ENCODE assay signal across 15 cellular contexts in genomic region chr5:82526540-82526939, GRCh38.
A peak's percentile ranks its signal among the peaks of the same experiment; 100 is the strongest.
DNase-seq lines count a peak whose midpoint lies in the region; ATAC-seq and TF ChIP-seq lines count a peak whose summit lies in the region.
"Had no signal": no experiment of that assay in that cellular context is flagged by ENCODE, and none has a peak within 500 bp of the region (broad histone marks: within the 10 kb centered on the region; RNA-seq: fewer than 3 reads in every experiment).

No MANE protein-coding gene starts in this region.

- no peaks in the 10 kb centered on the region for H4K20me1 ChIP-seq in osteoblast (ENCODE audit: insufficient read depth, low read length)

- peak; percentile 33 for DNase-seq in OCI-M1 (lab: John Stamatoyannopoulos, UW)
- DNase-seq in fibroblast of pulmonary artery (ENCODE audit: low read depth) = peak; percentile 11
- no peak for DNase-seq in osteoblast (ENCODE audit: insufficient read length, low spot score, missing footprints)
- no peak for DNase-seq in CD1c-positive myeloid dendritic cell (ENCODE audit: extremely low spot score)
- DNase-seq in cerebellar nuclear complex (lab: John Stamatoyannopoulos, UW) = no peak
- DNase-seq: Caco-2; CD8-positive, alpha-beta memory T cell; DND-41; GF-D8; HCEC 1CT; HFFc6; IMR-90 had no signal

- H3K36me3 ChIP-seq in osteoblast (ENCODE audit: insufficient read depth, low read length) = no peaks in the 10 kb centered on the region

- no peaks in the 10 kb centered on the region for H3K9me3 ChIP-seq in osteoblast (ENCODE audit: low read depth, low read length)
- H3K9me3 ChIP-seq: A549 had no signal

- H3K79me2 ChIP-seq in osteoblast (ENCODE audit: insufficient read depth, low read length) = no peaks in the 10 kb centered on the region

- no peaks in the 10 kb centered on the region for H3K27me3 ChIP-seq in osteoblast (ENCODE audit: insufficient read depth, low read length)

- H3K27ac ChIP-seq in osteoblast (ENCODE audit: low read depth, low read length) = no peak overlapping the region
- H3K27ac ChIP-seq: A549 had no signal

- H3K4me3 ChIP-seq in fibroblast of pulmonary artery (replicated peaks; ENCODE audit: low read depth, low read length) (no peak overlapping the region), osteoblast (ENCODE audit: insufficient read depth, low read length) (no peak overlapping the region)
- H3K4me3 ChIP-seq: A549 had no signal

- ATAC-seq in HG02885 (IDR thresholded peaks at IDR 0.05; ENCODE audit: poor library complexity, unreplicated experiment) (peak; percentile 38), HG02623 (IDR thresholded peaks at IDR 0.05; ENCODE audit: unreplicated experiment) (no peak)
- ATAC-seq: A549 had no signal

- no peaks in the 10 kb centered on the region for H3K4me1 ChIP-seq in osteoblast (ENCODE audit: insufficient read depth, low read length)
- H3K4me1 ChIP-seq: A549, Caco-2 had no signal

- no peak overlapping the region for H2AFZ ChIP-seq in osteoblast (ENCODE audit: low read length)

- TF ChIP-seq CTCF in fibroblast of pulmonary artery (IDR thresholded peaks at IDR 0.05; ENCODE audit: low read length, missing control alignments) = no peak
- no peak for TF ChIP-seq CTCF in osteoblast (IDR thresholded peaks at IDR 0.05; ENCODE audit: extremely low read depth, low read depth, low read length)

- peak overlapping the region; percentile 38 for H3K4me2 ChIP-seq in osteoblast (ENCODE audit: insufficient read depth, low read length)
- H3K4me2 ChIP-seq: A549 had no signal

Comparison
In these comparisons a context has a peak if more than half of its experiments do, and no peak if none do; other contexts are left out.
1. DNase-seq: peak in OCI-M1 (single experiment) and fibroblast of pulmonary artery (single experiment); none in osteoblast (single experiment), CD1c-positive myeloid dendritic cell (single experiment) and cerebellar nuclear complex (0 of 2).